22 cellular contexts compared by ENCODE assay signal in genomic region chr16:6642271-6642670, GRCh38.
"Had no signal": no experiment of that assay in that cellular context is flagged by ENCODE, and none has a peak within 500 bp of the region (broad histone marks: within the 10 kb centered on the region; RNA-seq: fewer than 3 reads in every experiment).

No MANE protein-coding gene starts in this region.

- H3K36me3 ChIP-seq: colonic mucosa, esophagus muscularis mucosa, gastrocnemius medialis, heart left ventricle, suprapubic skin, tibial nerve had no signal

- FAIRE-seq: bronchial epithelial cell had no signal

- H3K4me3 Mint-ChIP-seq: activated CD4-positive, alpha-beta memory T cell treated with anti-CD3 and anti-CD28 coated beads for 36 hours; activated naive CD4-positive, alpha-beta T cell treated with anti-CD3 and anti-CD28 coated beads, Interleukin-2, amount 10 ng/mL, durations not matched to agents 7 days and 5 days; effector memory CD8-positive, alpha-beta T cell; stimulated activated naive CD8-positive, alpha-beta T cell treated with anti-CD3 and anti-CD28 coated beads, Interleukin-15, Interleukin-2, amounts not matched to agents 100 ng/mL and 50 ng/mL, for 24 hours had no signal

- H3K27ac Mint-ChIP-seq: activated CD4-positive, alpha-beta memory T cell treated with anti-CD3 and anti-CD28 coated beads for 36 hours; activated naive CD4-positive, alpha-beta T cell treated with anti-CD3 and anti-CD28 coated beads, Interleukin-2, amount 10 ng/mL, durations not matched to agents 7 days and 5 days; nephron progenitor cell; stimulated activated naive CD8-positive, alpha-beta T cell treated with anti-CD3 and anti-CD28 coated beads, Interleukin-15, Interleukin-2, amounts not matched to agents 100 ng/mL and 50 ng/mL, for 24 hours had no signal

- H3K4me3 ChIP-seq: colonic mucosa, dorsolateral prefrontal cortex, esophagus muscularis mucosa, gastrocnemius medialis, heart left ventricle, skin epidermis, suprapubic skin, tibial nerve had no signal

- H3K27ac ChIP-seq: colonic mucosa, dorsolateral prefrontal cortex, esophagus muscularis mucosa, gastrocnemius medialis, heart left ventricle, skin epidermis, suprapubic skin, tibial nerve had no signal

- DNase-seq: activated CD4-positive, alpha-beta memory T cell treated with anti-CD3 and anti-CD28 coated beads for 36 hours; activated CD4-positive, alpha-beta T cell treated with anti-CD3 and anti-CD28 coated beads for 4 hours; activated CD4-positive, CD25-positive, alpha-beta regulatory T cell; activated effector memory CD4-positive, alpha-beta T cell treated with Interleukin-2 at 50 U/mL for 16 hours; activated naive CD4-positive, alpha-beta T cell treated with anti-CD3 and anti-CD28 coated beads, Interleukin-2, amount 10 ng/mL, durations not matched to agents 7 days and 5 days; activated T-cell treated with anti-CD3 and anti-CD28 coated beads, Interleukin-2, amount 50 U/mL, for 72 hours; colonic mucosa; dorsolateral prefrontal cortex; effector memory CD8-positive, alpha-beta T cell; gastrocnemius medialis; heart left ventricle; islet precursor cell; left cardiac atrium; nephron progenitor cell; stimulated activated CD4-positive, alpha-beta T cell treated with anti-CD3 and anti-CD28 coated beads, Interleukin-1b, Interleukin-23, amount 100 ng/mL, for 48 hours; T-helper 2 cell had no signal

- H3K9me3 Mint-ChIP-seq: activated CD4-positive, alpha-beta memory T cell treated with anti-CD3 and anti-CD28 coated beads for 36 hours; activated naive CD4-positive, alpha-beta T cell treated with anti-CD3 and anti-CD28 coated beads, Interleukin-2, amount 10 ng/mL, durations not matched to agents 7 days and 5 days; activated T-cell treated with anti-CD3 and anti-CD28 coated beads, Interleukin-2, amount 50 U/mL, for 72 hours; effector memory CD8-positive, alpha-beta T cell; nephron progenitor cell; stimulated activated naive CD8-positive, alpha-beta T cell treated with anti-CD3 and anti-CD28 coated beads, Interleukin-15, Interleukin-2, amounts not matched to agents 100 ng/mL and 50 ng/mL, for 24 hours had no signal

- H3K4me1 ChIP-seq: colonic mucosa, esophagus muscularis mucosa, gastrocnemius medialis, heart left ventricle, suprapubic skin had no signal

- H3K27me3 ChIP-seq: colonic mucosa, gastrocnemius medialis had no signal

- ATAC-seq: activated T-cell treated with anti-CD3 and anti-CD28 coated beads, Interleukin-2, amount 50 U/mL, for 72 hours; effector memory CD8-positive, alpha-beta T cell; gastrocnemius medialis; heart left ventricle; left cardiac atrium had no signal

- H3K9me3 ChIP-seq: colonic mucosa, esophagus muscularis mucosa, gastrocnemius medialis, heart left ventricle, suprapubic skin, tibial nerve had no signal

- H3K4me1 Mint-ChIP-seq: activated naive CD4-positive, alpha-beta T cell treated with anti-CD3 and anti-CD28 coated beads, Interleukin-2, amount 10 ng/mL, durations not matched to agents 7 days and 5 days had no signal

- H3K27me3 Mint-ChIP-seq: effector memory CD8-positive, alpha-beta T cell had no signal
